Comparison of ENCODE assay signal across 9 cellular contexts in genomic region chr3:8305371-8305770, GRCh38.
"Had no signal": no experiment of that assay in that cellular context is flagged by ENCODE, and none has a peak within 500 bp of the region (broad histone marks: within the 10 kb centered on the region; RNA-seq: fewer than 3 reads in every experiment).

No MANE protein-coding gene starts in this region.

- H3K4me3 ChIP-seq: GM23338, HAP-1, K562 had no signal

- H3K4me2 ChIP-seq: GM23338 had no signal

- H3K4me1 ChIP-seq: HAP-1 had no signal

- FAIRE-seq: HTR-8/SVneo, K562 had no signal

- H3K36me3 ChIP-seq: HAP-1 had no signal

- H3K9me3 ChIP-seq: HAP-1 had no signal

- DNase-seq: H7, HFFc6, IMR-90, KG1 had no signal

- H3K27ac ChIP-seq: HL-60 had no signal
